Comparison of ENCODE assay signal across 9 cellular contexts in the genomic region with DNA sequence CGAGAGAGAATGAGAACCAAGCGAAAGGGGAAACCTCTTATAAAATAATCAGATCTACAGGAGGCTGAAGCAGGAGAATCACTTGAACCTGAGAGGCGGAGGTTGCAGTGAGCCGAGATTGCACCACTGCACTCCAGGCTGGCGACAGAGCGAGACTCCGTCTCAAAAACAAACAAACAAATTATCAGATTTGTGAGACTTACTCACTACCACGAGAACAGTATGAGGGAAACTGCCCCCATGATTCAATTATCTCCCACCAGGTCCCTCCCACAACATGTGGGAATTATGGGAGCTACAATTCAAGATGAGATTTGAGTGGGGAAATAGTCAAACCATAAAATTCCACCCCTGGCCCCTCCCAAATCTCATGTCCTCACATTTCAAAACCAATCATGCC. TPM values are rescaled to one million over a fixed set of nuclear protein-coding genes. Genes with fewer than 3 reads are reported as not detected.
"Had no signal": no experiment of that assay in that cellular context is flagged by ENCODE, and none has a peak within 500 bp of the region (broad histone marks: within the 10 kb centered on the region; RNA-seq: fewer than 3 reads in every experiment).

No MANE protein-coding gene starts in this region.

RNA-seq across cellular contexts. Expression of a gene that starts 57.8 kb away (rescaled TPM):
- total RNA-seq: activated B cell treated with CpG ODN at 0.5 μM for 24 hours; activated CD4-positive, alpha-beta memory T cell treated with anti-CD3 and anti-CD28 coated beads, Interleukin-2, amount 10 ng/mL, durations not matched to agents 7 days and 5 days; activated CD4-positive, alpha-beta T cell treated with anti-CD3 and anti-CD28 coated beads, Interleukin-2, amount 10 ng/mL, durations not matched to agents 24 days and 14 days; activated CD4-positive, alpha-beta T cell treated with anti-CD3 and anti-CD28 coated beads, Interleukin-2, amount 10 ng/mL, durations not matched to agents 7 days and 5 days; activated CD8-positive, alpha-beta memory T cell treated with anti-CD3 and anti-CD28 coated beads for 36 hours; T-helper 1 cell treated with Interleukin-12 subunit alpha and Interleukin-12 subunit beta and Interleukin-4 antibody, amounts not matched to agents 30 ng/mL and 1 ng/mL, for 36 hours; T-helper 17 cell; T-helper 2 cell treated with Interferon-gamma antibody and Interleukin-4, amounts not matched to agents 100 ng/mL and 5 ng/mL, for 36 hours; WTC11 had no signal
